13 cellular contexts compared by ENCODE assay signal in the genomic region with DNA sequence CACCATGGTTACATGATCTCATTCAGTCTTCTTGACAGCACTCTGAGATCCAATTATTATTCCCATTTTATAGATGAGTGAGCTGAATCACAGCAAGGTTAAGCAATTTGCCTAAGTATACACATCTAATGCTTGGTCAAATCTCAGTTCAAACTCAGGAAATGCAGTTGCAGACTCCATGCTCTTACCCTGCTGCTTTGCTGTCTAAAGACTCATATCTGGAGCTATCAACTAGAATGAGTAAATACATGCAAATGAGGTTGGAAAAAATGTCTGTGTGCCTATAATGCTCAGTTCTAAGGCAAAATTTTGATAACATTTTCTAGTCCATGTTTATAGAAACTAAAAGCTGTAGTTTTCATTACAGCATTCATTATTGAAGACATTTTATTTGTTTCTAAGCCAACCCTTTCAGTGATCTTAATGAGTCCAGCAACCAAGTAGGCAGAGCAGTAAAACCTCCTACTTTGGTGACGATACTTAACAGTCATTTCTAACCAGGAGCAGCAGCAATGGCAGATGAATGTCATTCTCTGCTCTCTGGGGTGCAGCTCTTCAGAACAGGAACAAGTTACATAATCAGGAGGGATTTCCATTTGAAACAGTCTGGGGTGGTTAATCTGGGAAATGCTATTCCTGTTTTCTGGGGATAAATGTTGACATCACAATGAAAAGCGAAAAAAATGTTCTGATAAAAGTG.
"Had no signal": no experiment of that assay in that cellular context is flagged by ENCODE, and none has a peak within 500 bp of the region (broad histone marks: within the 10 kb centered on the region; RNA-seq: fewer than 3 reads in every experiment).

No MANE protein-coding gene starts in this region.

- H3K36me3 ChIP-seq: brain microvascular endothelial cell, esophagus muscularis mucosa, transverse colon had no signal

- H3K4me1 ChIP-seq: esophagus muscularis mucosa, transverse colon had no signal

- H3K27me3 Mint-ChIP-seq: activated naive CD8-positive, alpha-beta T cell treated with anti-CD3 and anti-CD28 coated beads for 36 hours had no signal

- H3K4me3 ChIP-seq: esophagus muscularis mucosa, transverse colon had no signal

- DNase-seq: activated CD4-positive, alpha-beta memory T cell treated with anti-CD3 and anti-CD28 coated beads, Interleukin-2, amount 10 ng/mL, durations not matched to agents 7 days and 5 days; activated CD4-positive, alpha-beta T cell treated with anti-CD3 and anti-CD28 coated beads for 1 hour; activated gamma-delta T cell treated with Interleukin-2 at 50 U/mL for 16 hours; activated naive CD8-positive, alpha-beta T cell treated with anti-CD3 and anti-CD28 coated beads for 36 hours; activated T-cell treated with anti-CD3 and anti-CD28 coated beads, Interleukin-2, amount 50 U/mL, for 48 hours; brain microvascular endothelial cell; cerebellar nuclear complex; naive B cell; right cardiac atrium; small intestine; transverse colon had no signal

- ATAC-seq: right cardiac atrium had no signal

- H3K27me3 ChIP-seq: brain microvascular endothelial cell, esophagus muscularis mucosa, transverse colon had no signal

- H3K4me1 Mint-ChIP-seq: activated CD4-positive, alpha-beta memory T cell treated with anti-CD3 and anti-CD28 coated beads, Interleukin-2, amount 10 ng/mL, durations not matched to agents 7 days and 5 days; activated naive CD8-positive, alpha-beta T cell treated with anti-CD3 and anti-CD28 coated beads for 36 hours; naive B cell had no signal

- H3K4me3 Mint-ChIP-seq: activated CD4-positive, alpha-beta memory T cell treated with anti-CD3 and anti-CD28 coated beads, Interleukin-2, amount 10 ng/mL, durations not matched to agents 7 days and 5 days; activated naive CD8-positive, alpha-beta T cell treated with anti-CD3 and anti-CD28 coated beads for 36 hours; naive B cell; T-helper 2 cell treated with Interferon-gamma antibody and Interleukin-4, amounts not matched to agents 5 μg/mL and 100 μg/mL, for 36 hours had no signal

- H3K27ac Mint-ChIP-seq: activated CD4-positive, alpha-beta memory T cell treated with anti-CD3 and anti-CD28 coated beads, Interleukin-2, amount 10 ng/mL, durations not matched to agents 7 days and 5 days; activated naive CD8-positive, alpha-beta T cell treated with anti-CD3 and anti-CD28 coated beads for 36 hours; naive B cell; T-helper 2 cell treated with Interferon-gamma antibody and Interleukin-4, amounts not matched to agents 5 μg/mL and 100 μg/mL, for 36 hours had no signal

- H3K27ac ChIP-seq: brain microvascular endothelial cell, esophagus muscularis mucosa, transverse colon had no signal

- H3K36me3 Mint-ChIP-seq: naive B cell had no signal

- H3K9me3 Mint-ChIP-seq: T-helper 2 cell treated with Interferon-gamma antibody and Interleukin-4, amounts not matched to agents 5 μg/mL and 100 μg/mL, for 36 hours had no signal

- H3K9me3 ChIP-seq: esophagus muscularis mucosa, transverse colon had no signal
